In genomic region chr20:53749499-53749898, GRCh38 we compare ENCODE assay signal across 15 cellular contexts.
DNase-seq lines count a peak whose midpoint lies in the region; ATAC-seq and TF ChIP-seq lines count a peak whose summit lies in the region.
"Had no signal": no experiment of that assay in that cellular context is flagged by ENCODE, and none has a peak within 500 bp of the region (broad histone marks: within the 10 kb centered on the region; RNA-seq: fewer than 3 reads in every experiment).

No MANE protein-coding gene starts in this region.

- peak overlapping the region; percentile 73 for H3K27ac Mint-ChIP-seq in activated naive CD8-positive, alpha-beta T cell treated with anti-CD3 and anti-CD28 coated beads, Interleukin-2, amount 50 U/mL, for 24 hours
- peak overlapping the region; percentile 41 to 59 (median 42) for H3K27ac Mint-ChIP-seq in nephron

- no peak for TF ChIP-seq RAD21 in SK-N-SH (IDR thresholded peaks at IDR 0.05; ENCODE audit: low read length)

- CTCF ChIA-PET in SK-N-SH (lab: Yijun Ruan, JAX), result interaction anchor here (0.8 to 4.2 kb wide), 7 partner anchors 8 to 195 kb away, joined by 3 to 20 read pairs (median 3); no protein-coding TSS in a partner anchor

- H3K9me3 ChIP-seq in SK-N-SH (no peaks in the 10 kb centered on the region), Loucy (ENCODE audit: insufficient read depth, low read depth, low read length) (no peaks in the 10 kb centered on the region), sigmoid colon (no peaks in the 10 kb centered on the region)
- H3K9me3 ChIP-seq: thoracic aorta had no signal

- H3F3A ChIP-seq in SK-N-SH (replicated peaks; ENCODE audit: insufficient read depth) (peaks cover 14% of the 10 kb centered on the region), Loucy (ENCODE audit: low read depth) (peaks cover 19% of the 10 kb centered on the region)

- intact Hi-C loops in sigmoid colon (cut with DNase I), result no loop called here

- H2AFZ ChIP-seq in SK-N-SH (ENCODE audit: low read depth), result peak overlapping the region; percentile 52; the same call in 1 of the 2 replicates
- H2AFZ ChIP-seq in Loucy (ENCODE audit: low read length), result no peak overlapping the region

- 17% methylated on average over 1 of the region's 1 CpG for WGBS in SK-N-SH (ENCODE audit: low lambda C conversion rate)
- WGBS in sigmoid colon, 2 donors, result 37 to 71% methylated on average over 1 of the region's 1 CpG

- no peaks in the 10 kb centered on the region for H3K27me3 Mint-ChIP-seq in activated naive CD8-positive, alpha-beta T cell treated with anti-CD3 and anti-CD28 coated beads, Interleukin-2, amount 50 U/mL, for 24 hours
- H3K27me3 Mint-ChIP-seq in nephron (ENCODE audit: low read depth), result no peaks in the 10 kb centered on the region

- ATAC-seq in SK-N-SH treated with all-trans-retinoic acid at 6 μM for 48 hours, result no peak
- no peak for ATAC-seq in activated naive CD8-positive, alpha-beta T cell treated with anti-CD3 and anti-CD28 coated beads, Interleukin-2, amount 50 U/mL, for 24 hours

- TF ChIP-seq POLR2A in sigmoid colon (IDR thresholded peaks at IDR 0.05), result no peak

- peaks cover 61% of the 10 kb centered on the region for H3K4me1 Mint-ChIP-seq in activated naive CD8-positive, alpha-beta T cell treated with anti-CD3 and anti-CD28 coated beads, Interleukin-2, amount 50 U/mL, for 24 hours
- peaks cover 54% of the 10 kb centered on the region for H3K4me1 Mint-ChIP-seq in nephron

- H3K4me3 ChIP-seq in SK-N-SH (ENCODE audit: low read depth in 2 of 2, low read length in 1 of 2) (no peak overlapping the region), Loucy (ENCODE audit: low read length, poor library complexity, severe bottlenecking) (no peak overlapping the region), sigmoid colon (no peak overlapping the region)
- H3K4me3 ChIP-seq: cardiac muscle cell, skin epidermis, thoracic aorta had no signal

- H3K9me3 Mint-ChIP-seq in activated naive CD8-positive, alpha-beta T cell treated with anti-CD3 and anti-CD28 coated beads, Interleukin-2, amount 50 U/mL, for 24 hours, result no peaks in the 10 kb centered on the region
- no peaks in the 10 kb centered on the region for H3K9me3 Mint-ChIP-seq in nephron

- no peak for DNase-seq in SK-N-SH
- no peak for DNase-seq in activated naive CD8-positive, alpha-beta T cell treated with anti-CD3 and anti-CD28 coated beads, Interleukin-2, amount 50 U/mL, for 24 hours
- no peak for DNase-seq in GDM1 (lab: John Stamatoyannopoulos, UW)
- DNase-seq in COLO829 (ENCODE audit: low spot score), result no peak
- no peak for DNase-seq in sigmoid colon
- DNase-seq: activated T-cell treated with anti-CD3 and anti-CD28 coated beads, Interleukin-2, amount 50 U/mL, for 48 hours; KG1; NCI-H146; NCI-H526 treated with DMSO at 0.1 percent for 48 hours had no signal

- H3K4me2 ChIP-seq in SK-N-SH (no peak overlapping the region), Loucy (ENCODE audit: low read depth, low read length, poor library complexity, severe bottlenecking) (peak overlapping the region; percentile 28)

- 0 out of 2 replicates have a peak overlapping the region, but pooled peaks have one; percentile 1 for H3K9ac ChIP-seq in SK-N-SH
- H3K9ac ChIP-seq in Loucy (ENCODE audit: low read depth, low read length, poor library complexity, severe bottlenecking), result peak overlapping the region; percentile 27

- TF ChIP-seq CTCF in SK-N-SH (IDR thresholded peaks at IDR 0.05) (peak; percentile 28; the same call in 1 of the 2 replicates), Loucy (conservative IDR thresholded peaks at IDR 0.05; ENCODE audit: low read length) (peak; percentile 54), nephron (IDR thresholded peaks at IDR 0.05; ENCODE audit: unreplicated experiment in 3 of 3) (no peak), sigmoid colon (IDR thresholded peaks at IDR 0.05) (no peak)

- no peaks in the 10 kb centered on the region for H3K27me3 ChIP-seq in SK-N-SH (ENCODE audit: insufficient read depth)
- no peaks in the 10 kb centered on the region for H3K27me3 ChIP-seq in Loucy (ENCODE audit: insufficient read depth, low read length, poor library complexity, severe bottlenecking)
- no peaks in the 10 kb centered on the region for H3K27me3 ChIP-seq in sigmoid colon
- H3K27me3 ChIP-seq: cardiac muscle cell had no signal

- H3K27ac ChIP-seq in SK-N-SH (ENCODE audit: low read depth in 2 of 2, low read length in 1 of 2) (peak overlapping the region in 1 of 2 experiments; percentile 31; a peak in 1 of 4 replicates), sigmoid colon (no peak overlapping the region)
- H3K27ac ChIP-seq: cardiac muscle cell, thoracic aorta had no signal

- TF ChIP-seq EP300 in SK-N-SH (IDR thresholded peaks at IDR 0.05; ENCODE audit: borderline replicate concordance in 1 of 2, low read depth in 1 of 2, low read length in 1 of 2), result no peak
- no peak for TF ChIP-seq EP300 in sigmoid colon (IDR thresholded peaks at IDR 0.05)

- peaks cover 12 to 23% of the 10 kb centered on the region in 2 experiments; a peak in 3 of 4 replicates for H3K4me1 ChIP-seq in SK-N-SH (ENCODE audit: control insufficient read depth in 1 of 2, insufficient read depth in 2 of 2, low read depth in 1 of 2, low read length in 1 of 2)
- H3K4me1 ChIP-seq in Loucy (ENCODE audit: insufficient read depth, low read length, poor library complexity, severe bottlenecking), result peaks cover 56% of the 10 kb centered on the region
- H3K4me1 ChIP-seq in sigmoid colon, result peaks cover 0 to 16% (median 9%) of the 10 kb centered on the region in 4 donors

- H3K4me3 Mint-ChIP-seq in activated naive CD8-positive, alpha-beta T cell treated with anti-CD3 and anti-CD28 coated beads, Interleukin-2, amount 50 U/mL, for 24 hours, result no peak overlapping the region
- H3K4me3 Mint-ChIP-seq in nephron, result no peak overlapping the region

- POLR2A ChIA-PET in SK-N-SH (lab: Yijun Ruan, JAX), result no interaction called here

- H4K20me1 ChIP-seq in SK-N-SH (ENCODE audit: insufficient read depth) (no peaks in the 10 kb centered on the region), Loucy (ENCODE audit: insufficient read depth, low read length, poor library complexity, severe bottlenecking) (no peaks in the 10 kb centered on the region)

- no peaks in the 10 kb centered on the region for H3K36me3 Mint-ChIP-seq in activated naive CD8-positive, alpha-beta T cell treated with anti-CD3 and anti-CD28 coated beads, Interleukin-2, amount 50 U/mL, for 24 hours (ENCODE audit: low read depth)
- no peaks in the 10 kb centered on the region for H3K36me3 Mint-ChIP-seq in nephron (ENCODE audit: low read depth)

- H3K36me3 ChIP-seq in SK-N-SH (replicated peaks in 1 of 2; ENCODE audit: control insufficient read depth in 1 of 2, insufficient read depth in 2 of 2, low read length in 1 of 2), result no peaks in the 10 kb centered on the region
- H3K36me3 ChIP-seq in Loucy (ENCODE audit: insufficient read depth, low read length), result no peaks in the 10 kb centered on the region
- H3K36me3 ChIP-seq in sigmoid colon, result no peaks in the 10 kb centered on the region
- H3K36me3 ChIP-seq: cardiac muscle cell, thoracic aorta had no signal

- no peaks in the 10 kb centered on the region for H3K79me2 ChIP-seq in SK-N-SH (ENCODE audit: insufficient read depth)
- no peaks in the 10 kb centered on the region for H3K79me2 ChIP-seq in Loucy (ENCODE audit: insufficient read depth, low read length)

- H3K9me2 ChIP-seq in SK-N-SH, result no peaks in the 10 kb centered on the region
- no peaks in the 10 kb centered on the region for H3K9me2 ChIP-seq in Loucy (replicated peaks; ENCODE audit: low read depth, low read length)

TF ChIP-seq in SK-N-SH, 30 proteins besides CTCF, POLR2A, EP300 and RAD21:
- TF ChIP-seq JUND (IDR thresholded peaks at IDR 0.05) (0 out of 2 replicates have a peak, but pooled peaks have one; percentile 1), POLR2AphosphoS5 (IDR thresholded peaks at IDR 0.05; ENCODE audit: low read depth, low read length) (no peak)
TF ChIP-seq in SK-N-SH: peak in this region for 1.

TF ChIP-seq in SK-N-SH treated with all-trans-retinoic acid at 6 μM for 48 hours, 23 proteins besides CTCF, POLR2A, EP300 and RAD21:
- no peak for TF ChIP-seq ZFP3 (CRISPR knock-in tag; IDR thresholded peaks at IDR 0.05)

Comparison
In these comparisons a context has a peak if more than half of its experiments do, and no peak if none do; other contexts are left out.
1. CTCF ChIP-seq: peak in SK-N-SH (single experiment) and Loucy (single experiment); none in nephron (0 of 3) and sigmoid colon (0 of 4).